Comparison of ENCODE assay signal across 23 cellular contexts in the genomic region with DNA sequence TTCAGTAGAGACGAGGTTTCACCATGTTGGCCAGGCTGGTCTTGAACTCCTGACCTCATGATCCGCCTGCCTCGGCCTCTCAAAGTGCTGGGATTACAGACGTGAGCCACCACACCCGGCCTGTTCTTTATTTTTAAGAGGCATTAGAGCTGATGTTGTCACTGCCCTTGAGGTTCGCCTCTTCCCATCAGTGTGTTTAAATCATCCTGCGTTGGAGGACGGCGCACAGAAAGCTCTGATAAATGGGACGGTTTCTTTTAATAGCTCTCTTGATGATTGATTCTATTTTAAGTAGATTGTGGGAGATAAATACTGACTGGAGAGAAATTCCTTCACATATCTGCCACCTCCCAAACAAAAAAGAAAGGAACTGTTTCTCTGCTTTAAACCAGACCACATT. TPM values are rescaled to one million over a fixed set of nuclear protein-coding genes. Genes with fewer than 3 reads are reported as not detected.
"Had no signal": no experiment of that assay in that cellular context is flagged by ENCODE, and none has a peak within 500 bp of the region (broad histone marks: within the 10 kb centered on the region; RNA-seq: fewer than 3 reads in every experiment).

No MANE protein-coding gene starts in this region.

- H3K36me3 ChIP-seq: MG63 had no signal

- H3K27ac Mint-ChIP-seq: activated B cell treated with CpG ODN at 0.5 μM for 24 hours; activated CD4-positive, alpha-beta T cell treated with anti-CD3 and anti-CD28 coated beads, Interleukin-2, amount 10 ng/mL, durations not matched to agents 24 days and 14 days; activated CD8-positive, alpha-beta memory T cell treated with anti-CD3 and anti-CD28 coated beads, Interleukin-2, amount 10 ng/mL, durations not matched to agents 7 days and 5 days; activated naive CD4-positive, alpha-beta T cell treated with anti-CD3 and anti-CD28 coated beads, Interleukin-2, amount 50 U/mL, for 72 hours; activated naive CD8-positive, alpha-beta T cell treated with anti-CD3 and anti-CD28 coated beads, Interleukin-2, amount 50 U/mL, for 24 hours; activated T-cell treated with anti-CD3 and anti-CD28 coated beads, Interleukin-2, amount 50 U/mL, for 24 hours; activated T-helper 1 cell treated with anti-CD3 and anti-CD28 coated beads, Interleukin-12 subunit alpha, Interleukin-12 subunit beta, Interleukin-2, Interleukin-4 antibody, amounts not matched to agents 30 ng/mL and 10 ng/mL and 1 ng/mL, durations not matched to agents 14 hours and 24 hours and 36 hours; T-helper 17 cell had no signal

- ATAC-seq: activated CD8-positive, alpha-beta memory T cell treated with anti-CD3 and anti-CD28 coated beads, Interleukin-2, amount 10 ng/mL, durations not matched to agents 7 days and 5 days; activated naive CD4-positive, alpha-beta T cell treated with anti-CD3 and anti-CD28 coated beads, Interleukin-2, amount 50 U/mL, for 72 hours; activated naive CD8-positive, alpha-beta T cell treated with anti-CD3 and anti-CD28 coated beads, Interleukin-2, amount 50 U/mL, for 24 hours; T-helper 17 cell had no signal

- H3K4me3 ChIP-seq: MG63, PC-9 had no signal

- H3K4me3 Mint-ChIP-seq: activated B cell treated with CpG ODN at 0.5 μM for 24 hours; activated CD4-positive, alpha-beta T cell treated with anti-CD3 and anti-CD28 coated beads, Interleukin-2, amount 10 ng/mL, durations not matched to agents 24 days and 14 days; activated CD8-positive, alpha-beta memory T cell treated with anti-CD3 and anti-CD28 coated beads, Interleukin-2, amount 10 ng/mL, durations not matched to agents 7 days and 5 days; activated naive CD8-positive, alpha-beta T cell treated with anti-CD3 and anti-CD28 coated beads, Interleukin-2, amount 50 U/mL, for 24 hours; activated T-cell treated with anti-CD3 and anti-CD28 coated beads, Interleukin-2, amount 50 U/mL, for 24 hours; activated T-helper 1 cell treated with anti-CD3 and anti-CD28 coated beads, Interleukin-12 subunit alpha, Interleukin-12 subunit beta, Interleukin-2, Interleukin-4 antibody, amounts not matched to agents 30 ng/mL and 10 ng/mL and 1 ng/mL, durations not matched to agents 14 hours and 24 hours and 36 hours; T-helper 17 cell had no signal

- H3K4me2 ChIP-seq: PC-9 had no signal

- H3K27me3 ChIP-seq: MG63 had no signal

- H3K27me3 Mint-ChIP-seq: activated T-cell treated with anti-CD3 and anti-CD28 coated beads, Interleukin-2, amount 50 U/mL, for 24 hours; T-helper 17 cell had no signal

- DNase-seq: activated B cell treated with CpG ODN at 0.5 μM for 24 hours; activated CD4-positive, alpha-beta T cell treated with anti-CD3 and anti-CD28 coated beads for 1 hour; activated CD4-positive, alpha-beta T cell treated with anti-CD3 and anti-CD28 coated beads, Interleukin-2, amount 10 ng/mL, durations not matched to agents 24 days and 14 days; activated CD4-positive, alpha-beta T cell treated with anti-CD3 and anti-CD28 coated beads, Interleukin-2, amount 50 U/mL, for 48 hours; activated CD8-positive, alpha-beta memory T cell treated with anti-CD3 and anti-CD28 coated beads, Interleukin-2, amount 10 ng/mL, durations not matched to agents 7 days and 5 days; activated effector memory CD4-positive, alpha-beta T cell treated with anti-CD3 and anti-CD28 coated beads, Interleukin-2, amount 50 U/mL, for 16 hours; activated naive CD4-positive, alpha-beta T cell treated with Interleukin-2 at 50 U/mL for 16 hours; activated naive CD8-positive, alpha-beta T cell treated with anti-CD3 and anti-CD28 coated beads, Interleukin-2, amount 50 U/mL, for 24 hours; activated T-cell treated with anti-CD3 and anti-CD28 coated beads, Interleukin-2, amount 50 U/mL, for 24 hours; MG63; MV-4-11; NCI-H1092 treated with DMSO at 0.1 percent for 48 hours; NCI-H1417 treated with DMSO at 0.1 percent for 48 hours; NCI-H1694; NCI-H2029 treated with DMSO at 0.1 percent for 48 hours; NCI-H510A treated with DMSO at 0.1 percent for 48 hours; NCI-H69; PC-9; SIG-M5; T-helper 17 cell; T-helper 9 cell had no signal

- H3K9me3 Mint-ChIP-seq: activated CD4-positive, alpha-beta T cell treated with anti-CD3 and anti-CD28 coated beads, Interleukin-2, amount 10 ng/mL, durations not matched to agents 24 days and 14 days; activated naive CD8-positive, alpha-beta T cell treated with anti-CD3 and anti-CD28 coated beads, Interleukin-2, amount 50 U/mL, for 24 hours; activated T-cell treated with anti-CD3 and anti-CD28 coated beads, Interleukin-2, amount 50 U/mL, for 24 hours; activated T-helper 1 cell treated with anti-CD3 and anti-CD28 coated beads, Interleukin-12 subunit alpha, Interleukin-12 subunit beta, Interleukin-2, Interleukin-4 antibody, amounts not matched to agents 30 ng/mL and 10 ng/mL and 1 ng/mL, durations not matched to agents 14 hours and 24 hours and 36 hours had no signal

- H3K27ac ChIP-seq: PC-9 had no signal

- H3K36me3 Mint-ChIP-seq: activated CD8-positive, alpha-beta memory T cell treated with anti-CD3 and anti-CD28 coated beads, Interleukin-2, amount 10 ng/mL, durations not matched to agents 7 days and 5 days; activated naive CD4-positive, alpha-beta T cell treated with anti-CD3 and anti-CD28 coated beads, Interleukin-2, amount 50 U/mL, for 72 hours had no signal

- H2AFZ ChIP-seq: PC-9 had no signal

- H3K9me3 ChIP-seq: MG63 had no signal

- H3K4me1 Mint-ChIP-seq: activated B cell treated with CpG ODN at 0.5 μM for 24 hours; activated CD4-positive, alpha-beta T cell treated with anti-CD3 and anti-CD28 coated beads, Interleukin-2, amount 10 ng/mL, durations not matched to agents 24 days and 14 days; activated naive CD8-positive, alpha-beta T cell treated with anti-CD3 and anti-CD28 coated beads, Interleukin-2, amount 50 U/mL, for 24 hours; T-helper 17 cell had no signal

RNA-seq across cellular contexts. Expression of a gene that starts 53.2 kb away (rescaled TPM):
- total RNA-seq: activated B cell treated with CpG ODN at 0.5 μM for 24 hours; activated CD4-positive, alpha-beta T cell treated with anti-CD3 and anti-CD28 coated beads, Interleukin-2, amount 10 ng/mL, durations not matched to agents 24 days and 14 days; activated naive CD4-positive, alpha-beta T cell treated with anti-CD3 and anti-CD28 coated beads, Interleukin-2, amount 50 U/mL, for 72 hours; activated T-helper 1 cell treated with anti-CD3 and anti-CD28 coated beads, Interleukin-12 subunit alpha, Interleukin-12 subunit beta, Interleukin-2, Interleukin-4 antibody, amounts not matched to agents 30 ng/mL and 10 ng/mL and 1 ng/mL, durations not matched to agents 14 hours and 24 hours and 36 hours; T-helper 17 cell had no signal
